In genomic region chr4:57075353-57075752, GRCh38 we compare ENCODE assay signal across 28 cellular contexts. TPM values are rescaled to one million over a fixed set of nuclear protein-coding genes. Genes with fewer than 3 reads are reported as not detected.
DNase-seq lines count a peak whose midpoint lies in the region; ATAC-seq, FAIRE-seq and TF ChIP-seq lines count a peak whose summit lies in the region.
"Had no signal": no experiment of that assay in that cellular context is flagged by ENCODE, and none has a peak within 500 bp of the region (broad histone marks: within the 10 kb centered on the region; RNA-seq: fewer than 3 reads in every experiment).

No MANE protein-coding gene starts in this region.

- DNase-seq in astrocyte (ENCODE audit: low read depth) (no peak), kidney glomerular epithelial cell (lab: John Stamatoyannopoulos, UW) (peak; percentile 88), thoracic aorta (ENCODE audit: low spot score) (no peak), OCI-M2 (lab: John Stamatoyannopoulos, UW; ENCODE audit: unreplicated experiment) (no peak), prostate gland (ENCODE audit: low spot score) (no peak)
- DNase-seq in activated naive CD4-positive, alpha-beta T cell treated with anti-CD3 and anti-CD28 coated beads, Interleukin-2, amount 10 ng/mL, durations not matched to agents 7 days and 5 days: no peak
- DNase-seq: activated CD4-positive, alpha-beta T cell treated with anti-CD3 and anti-CD28 coated beads for 36 hours; activated effector memory CD4-positive, alpha-beta T cell treated with anti-CD3 and anti-CD28 coated beads, Interleukin-2, amount 50 U/mL, for 16 hours; activated naive CD8-positive, alpha-beta T cell treated with anti-CD3 and anti-CD28 coated beads, Interleukin-2, amount 10 ng/mL, durations not matched to agents 7 days and 5 days; activated T-cell treated with anti-CD3 and anti-CD28 coated beads for 4 hours; effector CD4-positive, alpha-beta T cell; Kasumi-1; MV-4-11; naive B cell; NCI-H146; NCI-H2107; NCI-H446 treated with DMSO at 0.1 percent for 48 hours; NCI-H82; occipital lobe; retina; spleen; stimulated activated CD4-positive, alpha-beta T cell treated with anti-CD3 and anti-CD28 coated beads, Interleukin-2, amount 100 ng/mL, for 48 hours; T-helper 2 cell; upper lobe of right lung had no signal

- H3K27ac Mint-ChIP-seq in astrocyte (ENCODE audit: unreplicated experiment): peak overlapping the region; percentile 79
- H3K27ac Mint-ChIP-seq in activated naive CD4-positive, alpha-beta T cell treated with anti-CD3 and anti-CD28 coated beads, Interleukin-2, amount 10 ng/mL, durations not matched to agents 7 days and 5 days: no peak overlapping the region
- H3K27ac Mint-ChIP-seq: activated CD4-positive, alpha-beta T cell treated with anti-CD3 and anti-CD28 coated beads for 36 hours; activated naive CD8-positive, alpha-beta T cell treated with anti-CD3 and anti-CD28 coated beads, Interleukin-2, amount 10 ng/mL, durations not matched to agents 7 days and 5 days; naive B cell had no signal

- POLR2A ChIA-PET in HEK293 (lab: Yijun Ruan, JAX): interaction anchor here (1.3 to 2.8 kb wide), 2 partner anchors 57 to 97 kb away, joined by 3 to 11 read pairs; partner anchors contain the start of genes NOA1 and POLR2B

- peaks cover 30% of the 10 kb centered on the region for H3K36me3 Mint-ChIP-seq in astrocyte (ENCODE audit: low read depth, unreplicated experiment)
- H3K36me3 Mint-ChIP-seq in activated naive CD4-positive, alpha-beta T cell treated with anti-CD3 and anti-CD28 coated beads, Interleukin-2, amount 10 ng/mL, durations not matched to agents 7 days and 5 days: no peaks in the 10 kb centered on the region
- H3K36me3 Mint-ChIP-seq: activated naive CD8-positive, alpha-beta T cell treated with anti-CD3 and anti-CD28 coated beads, Interleukin-2, amount 10 ng/mL, durations not matched to agents 7 days and 5 days; naive B cell had no signal

- FAIRE-seq in astrocyte (lab: Jason Lieb, UNC): no peak
- FAIRE-seq: D721Med, HepG2 had no signal

- no peaks in the 10 kb centered on the region for H3K9me3 ChIP-seq in HEK293 (ENCODE audit: control insufficient read depth, insufficient read depth, low read depth, low read length)
- H3K9me3 ChIP-seq in astrocyte (ENCODE audit: insufficient read depth, low read depth, low read length): no peaks in the 10 kb centered on the region
- H3K9me3 ChIP-seq in thoracic aorta: no peaks in the 10 kb centered on the region
- H3K9me3 ChIP-seq in prostate gland: no peaks in the 10 kb centered on the region
- H3K9me3 ChIP-seq: spleen, upper lobe of right lung had no signal

- CTCF ChIA-PET in HEK293 (lab: Yijun Ruan, JAX): interaction anchor here (1.5 kb wide), 1 partner anchor 34 kb away, joined by 3 read pairs; no protein-coding TSS in a partner anchor
- CTCF ChIA-PET in activated naive CD4-positive, alpha-beta T cell treated with anti-CD3 and anti-CD28 coated beads, Interleukin-2, amount 10 ng/mL, durations not matched to agents 7 days and 5 days (lab: Charles Lee): no interaction called here

- H3K36me3 ChIP-seq in HEK293 (ENCODE audit: control insufficient read depth in 2 of 2, insufficient read depth in 1 of 2, low read length in 2 of 2): no peaks in the 10 kb centered on the region
- peaks cover 7% of the 10 kb centered on the region for H3K36me3 ChIP-seq in astrocyte (ENCODE audit: insufficient read depth, low read length)
- no peaks in the 10 kb centered on the region for H3K36me3 ChIP-seq in thoracic aorta
- H3K36me3 ChIP-seq in prostate gland: no peaks in the 10 kb centered on the region
- H3K36me3 ChIP-seq: upper lobe of right lung had no signal

- peaks cover 2% of the 10 kb centered on the region for H3K9me3 Mint-ChIP-seq in astrocyte (ENCODE audit: unreplicated experiment)
- no peaks in the 10 kb centered on the region for H3K9me3 Mint-ChIP-seq in activated naive CD4-positive, alpha-beta T cell treated with anti-CD3 and anti-CD28 coated beads, Interleukin-2, amount 10 ng/mL, durations not matched to agents 7 days and 5 days
- H3K9me3 Mint-ChIP-seq: activated naive CD8-positive, alpha-beta T cell treated with anti-CD3 and anti-CD28 coated beads, Interleukin-2, amount 10 ng/mL, durations not matched to agents 7 days and 5 days; naive B cell had no signal

- H3K27me3 Mint-ChIP-seq in astrocyte (ENCODE audit: low read depth, unreplicated experiment): no peaks in the 10 kb centered on the region
- peaks cover 11% of the 10 kb centered on the region for H3K27me3 Mint-ChIP-seq in activated naive CD4-positive, alpha-beta T cell treated with anti-CD3 and anti-CD28 coated beads, Interleukin-2, amount 10 ng/mL, durations not matched to agents 7 days and 5 days
- H3K27me3 Mint-ChIP-seq: naive B cell had no signal

- H2AFZ ChIP-seq in astrocyte (ENCODE audit: low read depth, low read length): no peak overlapping the region

- TF ChIP-seq POLR2A in prostate gland (IDR thresholded peaks at IDR 0.05): no peak

- H3K9ac ChIP-seq in astrocyte (ENCODE audit: low read length): peak overlapping the region; percentile 12

- H3K27me3 ChIP-seq in astrocyte (ENCODE audit: insufficient read depth, low read length) (no peaks in the 10 kb centered on the region), thoracic aorta (replicated peaks; ENCODE audit: insufficient read depth) (no peaks in the 10 kb centered on the region), prostate gland (replicated peaks; ENCODE audit: insufficient read depth) (no peaks in the 10 kb centered on the region)
- H3K27me3 ChIP-seq: spleen, upper lobe of right lung had no signal

- TF ChIP-seq CTCF in HEK293 (tag by site-specific recombination; IDR thresholded peaks at IDR 0.05) (no peak), astrocyte (IDR thresholded peaks at IDR 0.05; ENCODE audit: insufficient read depth, low read depth, low read length) (no peak), thoracic aorta (IDR thresholded peaks at IDR 0.05) (no peak), prostate gland (IDR thresholded peaks at IDR 0.05) (no peak)

- H3K4me1 ChIP-seq in HEK293 (ENCODE audit: control insufficient read depth, insufficient read depth, low read length) (peaks cover 11% of the 10 kb centered on the region), astrocyte (ENCODE audit: insufficient read depth, low read length) (peaks cover 66% of the 10 kb centered on the region), thoracic aorta (ENCODE audit: control insufficient read depth in 1 of 2, low read depth in 2 of 2) (peaks cover 54 to 93% of the 10 kb centered on the region in 2 donors), prostate gland (replicated peaks) (no peaks in the 10 kb centered on the region)

- H3K4me3 Mint-ChIP-seq in astrocyte (ENCODE audit: unreplicated experiment): no peak overlapping the region
- H3K4me3 Mint-ChIP-seq in activated naive CD4-positive, alpha-beta T cell treated with anti-CD3 and anti-CD28 coated beads, Interleukin-2, amount 10 ng/mL, durations not matched to agents 7 days and 5 days: no peak overlapping the region
- H3K4me3 Mint-ChIP-seq: activated CD4-positive, alpha-beta T cell treated with anti-CD3 and anti-CD28 coated beads for 36 hours; activated naive CD8-positive, alpha-beta T cell treated with anti-CD3 and anti-CD28 coated beads, Interleukin-2, amount 10 ng/mL, durations not matched to agents 7 days and 5 days; naive B cell had no signal

- H3K4me3 ChIP-seq in HEK293 (ENCODE audit: low read depth, low read length) (no peak overlapping the region), astrocyte (ENCODE audit: insufficient read depth, low read depth, low read length) (no peak overlapping the region), thoracic aorta (no peak overlapping the region), prostate gland (no peak overlapping the region)
- H3K4me3 ChIP-seq: spleen, upper lobe of right lung had no signal

- no peak for ATAC-seq in thoracic aorta (ENCODE audit: insufficient number of reproducible peaks, low FRiP score, low read depth)
- ATAC-seq: activated CD4-positive, alpha-beta T cell treated with anti-CD3 and anti-CD28 coated beads for 36 hours; HepG2; left lobe of liver; upper lobe of right lung had no signal

- peaks cover 6% of the 10 kb centered on the region for H4K20me1 ChIP-seq in astrocyte (ENCODE audit: insufficient read depth, low read length)

- no peak overlapping the region for H3K4me2 ChIP-seq in astrocyte (ENCODE audit: low read length)

- H3K27ac ChIP-seq in HEK293 (ENCODE audit: extremely low read depth, low read depth, low read length) (no peak overlapping the region), astrocyte (ENCODE audit: low read depth, low read length) (peak overlapping the region; percentile 52), thoracic aorta (peak overlapping the region; percentile 29 to 74), prostate gland (no peak overlapping the region)
- H3K27ac ChIP-seq: upper lobe of right lung had no signal

- peaks cover 80% of the 10 kb centered on the region for H3K79me2 ChIP-seq in astrocyte (ENCODE audit: insufficient read depth, low read length)

- peaks cover 68% of the 10 kb centered on the region for H3K4me1 Mint-ChIP-seq in astrocyte (ENCODE audit: low read depth, unreplicated experiment)
- no peaks in the 10 kb centered on the region for H3K4me1 Mint-ChIP-seq in activated naive CD4-positive, alpha-beta T cell treated with anti-CD3 and anti-CD28 coated beads, Interleukin-2, amount 10 ng/mL, durations not matched to agents 7 days and 5 days
- H3K4me1 Mint-ChIP-seq: activated CD4-positive, alpha-beta T cell treated with anti-CD3 and anti-CD28 coated beads for 36 hours; activated naive CD8-positive, alpha-beta T cell treated with anti-CD3 and anti-CD28 coated beads, Interleukin-2, amount 10 ng/mL, durations not matched to agents 7 days and 5 days; naive B cell had no signal

- intact Hi-C loops in prostate gland (cut with DNase I): no loop called here

TF ChIP-seq in HEK293, 187 proteins besides CTCF, POLR2A, EP300 and RAD21 (continues in another document):
- no peak for TF ChIP-seq PRDM4 (tag by site-specific recombination; IDR thresholded peaks at IDR 0.05)

RNA-seq across cellular contexts. Expression of gene IGFBP7, which starts 34.8 kb away (rescaled TPM):
- total RNA-seq in astrocyte (930 and 1,304 TPM in 2 replicates), thoracic aorta (1,000 to 10,000 TPM; 4,453 to 6,615 TPM), prostate gland (1,000 to 10,000 TPM in 1 of 2 donors, 100 to 1,000 TPM in 1; 322 to 1,366 TPM)
- total RNA-seq: activated CD4-positive, alpha-beta T cell treated with anti-CD3 and anti-CD28 coated beads for 36 hours had no signal

Comparison
In these comparisons a context has a peak if more than half of its experiments do, and no peak if none do; other contexts are left out.
1. H3K27ac ChIP-seq: peak in astrocyte (single experiment) and thoracic aorta (2 of 2); none in HEK293 (single experiment) and prostate gland (0 of 2).